ENCODE assay signal across 13 cellular contexts in genomic region chr6:11876934-11877433, GRCh38.
DNase-seq lines count a peak whose midpoint lies in the region; ATAC-seq and TF ChIP-seq lines count a peak whose summit lies in the region.
"Had no signal": no experiment of that assay in that cellular context is flagged by ENCODE, and none has a peak within 500 bp of the region (broad histone marks: within the 10 kb centered on the region; RNA-seq: fewer than 3 reads in every experiment).

No MANE protein-coding gene starts in this region.

- intact Hi-C loops in testis (cut with DNase I; ENCODE audit: low total_unique reads) = no loop called here
- intact Hi-C loops in tibial artery (cut with DNase I; ENCODE audit: low total_unique reads) = no loop called here
- intact Hi-C loops in Calu3 (cut with micrococcal nuclease; ENCODE audit: unreplicated experiment) = no loop called here

- no peaks in the 10 kb centered on the region for H3K36me3 Mint-ChIP-seq in Calu3 (ENCODE audit: insufficient read depth, unreplicated experiment)

- TF ChIP-seq CTCF in testis (IDR thresholded peaks at IDR 0.05) (no peak), tibial artery (IDR thresholded peaks at IDR 0.05) (no peak), Calu3 (IDR thresholded peaks at IDR 0.05; ENCODE audit: unreplicated experiment) (no peak)

- H3K4me3 ChIP-seq in testis (no peak overlapping the region), tibial artery (no peak overlapping the region)

- H3K27me3 ChIP-seq in testis (no peaks in the 10 kb centered on the region), tibial artery (no peaks in the 10 kb centered on the region)

- H3K27ac ChIP-seq in testis (no peak overlapping the region), tibial artery (no peak overlapping the region)

- peak; percentile 88 for ATAC-seq in GM18502 (IDR thresholded peaks at IDR 0.05; ENCODE audit: poor library complexity, unreplicated experiment)
- ATAC-seq in GM19468 (IDR thresholded peaks at IDR 0.05; ENCODE audit: extremely low read depth, unreplicated experiment) = peak; percentile 49
- peak; percentile 72 for ATAC-seq in HG02938 (IDR thresholded peaks at IDR 0.05; ENCODE audit: unreplicated experiment)
- ATAC-seq: stimulated activated naive CD8-positive, alpha-beta T cell treated with anti-CD3 and anti-CD28 coated beads, Interleukin-15, Interleukin-2, amounts not matched to agents 100 U/mL and 50 U/mL, for 24 hours had no signal

- H3K9me3 ChIP-seq in testis (no peaks in the 10 kb centered on the region), tibial artery (no peaks in the 10 kb centered on the region)

- no peak for TF ChIP-seq POLR2A in testis (IDR thresholded peaks at IDR 0.05)

- peaks cover 4% of the 10 kb centered on the region for H3K9me3 Mint-ChIP-seq in Calu3 (ENCODE audit: low read depth, unreplicated experiment)

- H3K4me1 ChIP-seq in testis (peaks cover 3% of the 10 kb centered on the region), tibial artery (no peaks in the 10 kb centered on the region)

- CTCF ChIA-PET in Calu3 (lab: Charles Lee) = no interaction called here

- H3K36me3 ChIP-seq in testis (ENCODE audit: low read depth, missing control alignments) (no peaks in the 10 kb centered on the region), tibial artery (no peaks in the 10 kb centered on the region)

- H3K4me1 Mint-ChIP-seq in Calu3 (ENCODE audit: low read depth, unreplicated experiment) = no peaks in the 10 kb centered on the region

- BruUV-seq in Calu3 (replicated peaks; lab: Mats Ljungman, UMichigan) = no TSS peak

- DNase-seq in NAMALWA (ENCODE audit: low spot score) (peak; percentile 43), T-helper 9 cell (no peak), testis (no peak), tibial artery (no peak), Calu3 (no peak)
- DNase-seq: activated T-cell treated with anti-CD3 and anti-CD28 coated beads, Interleukin-2, amount 50 U/mL, for 1 hour; erythroblast; GDM1; NCI-H1436; stimulated activated naive CD8-positive, alpha-beta T cell treated with anti-CD3 and anti-CD28 coated beads, Interleukin-15, Interleukin-2, amounts not matched to agents 100 U/mL and 50 U/mL, for 24 hours had no signal

- no peak overlapping the region for H3K4me3 Mint-ChIP-seq in Calu3 (ENCODE audit: low read depth, unreplicated experiment)

- WGBS in testis, 2 donors = 87 to 96% methylated on average over 10 of the region's 10 CpGs

- H3K27ac Mint-ChIP-seq in Calu3 (ENCODE audit: unreplicated experiment) = no peak overlapping the region

- H3K27me3 Mint-ChIP-seq in Calu3 (ENCODE audit: unreplicated experiment) = no peaks in the 10 kb centered on the region
